ENCODE assay signal across 8 cellular contexts in genomic region chr11:34274712-34275398, GRCh38.
DNase-seq lines count a peak whose midpoint lies in the region; ATAC-seq and TF ChIP-seq lines count a peak whose summit lies in the region.

No MANE protein-coding gene starts in this region.

- CTCF ChIA-PET in CD4-positive, alpha-beta memory T cell (lab: Charles Lee; ENCODE audit: partially characterized antibody), result no interaction called here

- DNase-seq in SHP77 treated with DMSO at 0.1 percent for 48 hours (lab: John Stamatoyannopoulos, UW), result peak; percentile 21
- DNase-seq in foreskin fibroblast, result peak; percentile 91 to 97
- peak; percentile 86 for DNase-seq in pons (ENCODE audit: low spot score)
- DNase-seq in natural killer cell, result no peak
- no peak for DNase-seq in stimulated activated CD8-positive, alpha-beta memory T cell treated with anti-CD3 and anti-CD28 coated beads, Interleukin-4, amount 100 ng/mL, for 48 hours
- DNase-seq in CD4-positive, alpha-beta memory T cell, result no peak

- ATAC-seq in natural killer cell, result no peak
- no peak for ATAC-seq in stimulated activated memory B cell treated with anti-CD40 and anti-IgM and Interleukin-4, amounts not matched to agents 10 μg/mL and 1 μg/mL and 100 μg/mL, for 72 hours

- no peaks in the 10 kb centered on the region for H3K4me1 Mint-ChIP-seq in natural killer cell
- peaks cover 13% of the 10 kb centered on the region for H3K4me1 Mint-ChIP-seq in stimulated activated memory B cell treated with anti-CD40 and anti-IgM and Interleukin-4, amounts not matched to agents 10 μg/mL and 1 μg/mL and 100 μg/mL, for 72 hours
- no peaks in the 10 kb centered on the region for H3K4me1 Mint-ChIP-seq in CD4-positive, alpha-beta memory T cell

- POLR2A ChIA-PET in CD4-positive, alpha-beta memory T cell (lab: Charles Lee; ENCODE audit: partially characterized antibody), result no interaction called here

- no peak overlapping the region for H3K27ac Mint-ChIP-seq in natural killer cell
- no peak overlapping the region for H3K27ac Mint-ChIP-seq in stimulated activated memory B cell treated with anti-CD40 and anti-IgM and Interleukin-4, amounts not matched to agents 10 μg/mL and 1 μg/mL and 100 μg/mL, for 72 hours
- H3K27ac Mint-ChIP-seq in CD4-positive, alpha-beta memory T cell, result no peak overlapping the region

- TF ChIP-seq CTCF in C4-2B (conservative IDR thresholded peaks at IDR 0.05) (no peak), foreskin fibroblast (IDR thresholded peaks at IDR 0.05; ENCODE audit: low read depth, low read length) (no peak), natural killer cell (IDR thresholded peaks at IDR 0.05) (no peak)

- no peaks in the 10 kb centered on the region for H3K9me3 ChIP-seq in CD4-positive, alpha-beta memory T cell (ENCODE audit: control insufficient read depth in 1 of 2, low read length in 2 of 2)

- H3K4me1 ChIP-seq in CD4-positive, alpha-beta memory T cell (ENCODE audit: insufficient read depth, low read length), result no peaks in the 10 kb centered on the region

- no peak overlapping the region for H3K4me3 ChIP-seq in foreskin fibroblast (ENCODE audit: low read depth in 1 of 2, low read length in 2 of 2)
- no peak overlapping the region for H3K4me3 ChIP-seq in CD4-positive, alpha-beta memory T cell (ENCODE audit: low read length in 2 of 2)

- H3K36me3 Mint-ChIP-seq in natural killer cell, result no peaks in the 10 kb centered on the region
- no peaks in the 10 kb centered on the region for H3K36me3 Mint-ChIP-seq in stimulated activated memory B cell treated with anti-CD40 and anti-IgM and Interleukin-4, amounts not matched to agents 10 μg/mL and 1 μg/mL and 100 μg/mL, for 72 hours
- H3K36me3 Mint-ChIP-seq in CD4-positive, alpha-beta memory T cell, result no peaks in the 10 kb centered on the region

- H3K27ac ChIP-seq in C4-2B, result peak overlapping the region; percentile 77
- no peak overlapping the region for H3K27ac ChIP-seq in CD4-positive, alpha-beta memory T cell (ENCODE audit: low read depth, low read length)

- H3K4me3 Mint-ChIP-seq in natural killer cell, result no peak overlapping the region
- no peak overlapping the region for H3K4me3 Mint-ChIP-seq in stimulated activated memory B cell treated with anti-CD40 and anti-IgM and Interleukin-4, amounts not matched to agents 10 μg/mL and 1 μg/mL and 100 μg/mL, for 72 hours
- no peak overlapping the region for H3K4me3 Mint-ChIP-seq in CD4-positive, alpha-beta memory T cell

- H3K27me3 Mint-ChIP-seq in natural killer cell (ENCODE audit: low read depth in 2 of 2), result no peaks in the 10 kb centered on the region
- H3K27me3 Mint-ChIP-seq in stimulated activated memory B cell treated with anti-CD40 and anti-IgM and Interleukin-4, amounts not matched to agents 10 μg/mL and 1 μg/mL and 100 μg/mL, for 72 hours, result no peaks in the 10 kb centered on the region
- peaks cover 0 to 2% of the 10 kb centered on the region in 2 donors for H3K27me3 Mint-ChIP-seq in CD4-positive, alpha-beta memory T cell

- no peaks in the 10 kb centered on the region for H3K36me3 ChIP-seq in CD4-positive, alpha-beta memory T cell (ENCODE audit: insufficient read depth, low read length)

- no peaks in the 10 kb centered on the region for H3K9me3 Mint-ChIP-seq in natural killer cell
- H3K9me3 Mint-ChIP-seq in stimulated activated memory B cell treated with anti-CD40 and anti-IgM and Interleukin-4, amounts not matched to agents 10 μg/mL and 1 μg/mL and 100 μg/mL, for 72 hours, result no peaks in the 10 kb centered on the region
- no peaks in the 10 kb centered on the region for H3K9me3 Mint-ChIP-seq in CD4-positive, alpha-beta memory T cell

- intact Hi-C loops in natural killer cell (cut with micrococcal nuclease), result no loop called here
- intact Hi-C loops in CD4-positive, alpha-beta memory T cell (cut with micrococcal nuclease), result no loop called here

- no peaks in the 10 kb centered on the region for H3K27me3 ChIP-seq in CD4-positive, alpha-beta memory T cell (ENCODE audit: insufficient read depth, low read length)

Comparison
In these comparisons a context has a peak if more than half of its experiments do, and no peak if none do; other contexts are left out.
1. DNase-seq: peak in SHP77 treated with DMSO at 0.1 percent for 48 hours (single experiment), foreskin fibroblast (2 of 2) and pons (single experiment); none in natural killer cell (single experiment), stimulated activated CD8-positive, alpha-beta memory T cell treated with anti-CD3 and anti-CD28 coated beads, Interleukin-4, amount 100 ng/mL, for 48 hours (single experiment) and CD4-positive, alpha-beta memory T cell (0 of 5).